ENCODE assay signal across 26 cellular contexts in genomic region chr14:98855926-98856325, GRCh38.
"Had no signal": no experiment of that assay in that cellular context is flagged by ENCODE, and none has a peak within 500 bp of the region (broad histone marks: within the 10 kb centered on the region; RNA-seq: fewer than 3 reads in every experiment).

No MANE protein-coding gene starts in this region.

- H3K27me3 ChIP-seq: testis, thyroid gland, tibial nerve, upper lobe of left lung, uterus, vagina had no signal

- DNase-seq: stimulated activated CD4-positive, alpha-beta T cell treated with anti-CD3 and anti-CD28 coated beads, Interleukin-2, amount 100 ng/mL, for 48 hours; stimulated activated CD4-positive, alpha-beta T cell treated with anti-CD3 and anti-CD28 coated beads, Interleukin-4, amount 100 ng/mL, for 1 hour; stimulated activated CD4-positive, alpha-beta T cell treated with anti-CD3 and anti-CD28 coated beads, Interleukin-4, amount 100 ng/mL, for 24 hours; stimulated activated CD4-positive, alpha-beta T cell treated with anti-CD3 and anti-CD28 coated beads, Interleukin-4, amount 100 ng/mL, for 4 hours; stimulated activated CD8-positive, alpha-beta memory T cell treated with anti-CD3 and anti-CD28 coated beads, Interleukin-4, amount 100 ng/mL, for 48 hours; stimulated activated naive B cell treated with anti-CD40 and anti-IgM and Interleukin-4, amounts not matched to agents 10 μg/mL and 1 μg/mL and 100 μg/mL, for 72 hours; stimulated activated naive CD4-positive, alpha-beta T cell; stimulated activated naive CD4-positive, alpha-beta T cell treated with Interleukin-2 at 50 U/mL for 16 hours; stimulated activated naive CD8-positive, alpha-beta T cell treated with anti-CD3 and anti-CD28 coated beads, Interleukin-15, amount 100 ng/mL, for 72 hours; stimulated activated naive CD8-positive, alpha-beta T cell treated with anti-CD3 and anti-CD28 coated beads, Interleukin-15, Interleukin-2, amounts not matched to agents 100 U/mL and 50 U/mL, for 24 hours; stomach; substantia nigra; testis; thyroid gland; tibial artery; transverse colon; trophoblast cell; upper lobe of left lung; upper lobe of right lung; uterus had no signal

- H3K27ac ChIP-seq: stomach, suprapubic skin, testis, thoracic aorta, thyroid gland, tibial artery, tibial nerve, transverse colon, upper lobe of left lung, upper lobe of right lung, uterus, vagina had no signal

- H3K4me1 ChIP-seq: stomach, suprapubic skin, testis, thyroid gland, tibial artery, tibial nerve, transverse colon, upper lobe of left lung, upper lobe of right lung, uterus, vagina had no signal

- H3K36me3 ChIP-seq: stomach, suprapubic skin, thoracic aorta, thyroid gland, tibial artery, tibial nerve, transverse colon, upper lobe of left lung, upper lobe of right lung, uterus, vagina had no signal

- H3K9me3 ChIP-seq: stomach, suprapubic skin, testis, thoracic aorta, thyroid gland, tibial artery, tibial nerve, transverse colon, upper lobe of left lung, upper lobe of right lung, uterus, vagina had no signal

- H3K4me3 ChIP-seq: stomach, suprapubic skin, testis, thoracic aorta, thyroid gland, tibial artery, tibial nerve, transverse colon, upper lobe of left lung, upper lobe of right lung, uterus, vagina had no signal

- ATAC-seq: stimulated activated effector memory CD8-positive, alpha-beta T cell treated with anti-CD3 and anti-CD28 coated beads, Interleukin-12 subunit alpha, Interleukin-12 subunit beta, amount 100 ng/mL, for 72 hours; stimulated activated memory B cell treated with anti-CD40 and anti-IgM and Interleukin-4, amounts not matched to agents 10 μg/mL and 1 μg/mL and 100 μg/mL, for 72 hours; stimulated activated naive B cell treated with anti-CD40 and anti-IgM and Interleukin-4, amounts not matched to agents 10 μg/mL and 1 μg/mL and 100 μg/mL, for 72 hours; stimulated activated naive CD8-positive, alpha-beta T cell treated with anti-CD3 and anti-CD28 coated beads, Interleukin-15, amount 100 ng/mL, for 72 hours; stimulated activated naive CD8-positive, alpha-beta T cell treated with anti-CD3 and anti-CD28 coated beads, Interleukin-15, Interleukin-2, amounts not matched to agents 100 U/mL and 50 U/mL, for 24 hours; upper lobe of right lung had no signal
